In the genomic region with DNA sequence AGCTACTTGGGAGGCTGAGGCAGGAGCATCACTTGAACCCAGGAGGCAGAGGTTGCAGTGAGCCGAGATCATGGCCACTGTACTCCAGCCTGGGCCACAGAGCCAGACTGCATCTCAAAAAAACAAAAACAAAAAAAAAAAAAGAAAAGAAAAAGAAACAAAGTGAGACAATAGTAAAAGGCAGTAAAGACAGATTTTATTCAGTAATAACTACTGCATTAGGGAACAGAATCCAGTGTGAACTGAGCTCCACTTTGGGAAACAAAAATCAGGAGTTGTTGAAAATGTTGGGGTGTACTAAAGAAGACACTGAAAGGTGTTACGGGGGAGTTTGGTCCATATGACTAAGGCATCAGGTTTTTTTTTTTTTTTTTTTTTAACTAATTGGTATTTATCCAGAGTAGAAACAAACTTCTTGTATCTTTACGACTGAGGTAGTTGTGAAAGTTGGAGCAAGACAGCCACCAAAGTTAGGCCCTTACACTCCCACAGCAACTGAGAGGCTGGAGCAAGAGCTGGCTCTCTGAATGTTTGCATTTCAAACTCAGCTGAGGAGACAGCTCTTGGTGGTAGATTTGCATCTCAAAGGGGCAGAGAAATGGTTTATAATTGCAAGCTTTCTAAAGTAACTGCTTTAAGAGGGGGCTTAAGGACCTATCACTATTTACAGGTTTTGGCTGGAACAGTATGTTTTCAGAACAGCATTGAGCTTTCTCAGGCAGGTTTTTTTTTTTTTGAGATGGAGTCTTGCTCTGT, we compare ENCODE assay signal across 1 cellular context.
A peak's percentile ranks its signal among the peaks of the same experiment; 100 is the strongest.
TF ChIP-seq lines count a peak whose summit lies in the region.

No MANE protein-coding gene starts in this region.

TF ChIP-seq in HEK293, 187 proteins besides CTCF, POLR2A, EP300 and RAD21 (continued from another document):
- TF ChIP-seq, protein P1, sequence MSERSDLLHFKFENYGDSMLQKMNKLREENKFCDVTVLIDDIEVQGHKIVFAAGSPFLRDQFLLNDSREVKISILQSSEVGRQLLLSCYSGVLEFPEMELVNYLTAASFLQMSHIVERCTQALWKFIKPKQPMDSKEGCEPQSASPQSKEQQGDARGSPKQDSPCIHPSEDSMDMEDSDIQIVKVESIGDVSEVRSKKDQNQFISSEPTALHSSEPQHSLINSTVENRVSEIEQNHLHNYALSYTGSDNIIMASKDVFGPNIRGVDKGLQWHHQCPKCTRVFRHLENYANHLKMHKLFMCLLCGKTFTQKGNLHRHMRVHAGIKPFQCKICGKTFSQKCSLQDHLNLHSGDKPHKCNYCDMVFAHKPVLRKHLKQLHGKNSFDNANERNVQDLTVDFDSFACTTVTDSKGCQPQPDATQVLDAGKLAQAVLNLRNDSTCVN (tag by site-specific recombination; optimal IDR thresholded peaks at IDR 0.05): no peak
- peak; percentile 2; the same call in 1 of the 2 replicates for TF ChIP-seq ZNF560 (tag by site-specific recombination; IDR thresholded peaks at IDR 0.05; ENCODE audit: borderline replicate concordance)
- TF ChIP-seq SP3 (tag by site-specific recombination; IDR thresholded peaks at IDR 0.05): no peak
- TF ChIP-seq, protein P2, sequence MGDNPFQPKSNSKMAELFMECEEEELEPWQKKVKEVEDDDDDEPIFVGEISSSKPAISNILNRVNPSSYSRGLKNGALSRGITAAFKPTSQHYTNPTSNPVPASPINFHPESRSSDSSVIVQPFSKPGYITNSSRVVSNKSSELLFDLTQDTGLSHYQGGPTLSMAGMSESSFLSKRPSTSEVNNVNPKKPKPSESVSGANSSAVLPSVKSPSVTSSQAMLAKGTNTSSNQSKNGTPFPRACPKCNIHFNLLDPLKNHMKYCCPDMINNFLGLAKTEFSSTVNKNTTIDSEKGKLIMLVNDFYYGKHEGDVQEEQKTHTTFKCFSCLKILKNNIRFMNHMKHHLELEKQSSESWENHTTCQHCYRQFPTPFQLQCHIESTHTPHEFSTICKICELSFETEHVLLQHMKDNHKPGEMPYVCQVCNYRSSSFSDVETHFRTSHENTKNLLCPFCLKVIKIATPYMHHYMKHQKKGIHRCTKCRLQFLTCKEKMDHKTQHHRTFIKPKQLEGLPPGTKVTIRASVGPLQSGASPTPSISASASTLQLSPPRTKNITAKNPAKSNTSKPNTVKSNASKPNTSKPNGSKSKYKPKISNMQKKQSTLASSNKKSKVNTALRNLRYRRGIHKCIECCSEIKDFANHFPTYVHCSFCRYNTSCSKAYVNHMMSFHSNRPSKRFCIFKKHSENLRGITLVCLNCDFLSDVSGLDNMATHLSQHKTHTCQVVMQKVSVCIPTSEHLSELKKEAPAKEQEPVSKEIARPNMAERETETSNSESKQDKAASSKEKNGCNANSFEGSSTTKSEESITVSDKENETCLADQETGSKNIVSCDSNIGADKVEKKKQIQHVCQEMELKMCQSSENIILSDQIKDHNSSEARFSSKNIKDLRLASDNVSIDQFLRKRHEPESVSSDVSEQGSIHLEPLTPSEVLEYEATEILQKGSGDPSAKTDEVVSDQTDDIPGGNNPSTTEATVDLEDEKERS (tag by site-specific recombination; IDR thresholded peaks at IDR 0.05): no peak
